ENCODE assay signal across 22 cellular contexts in genomic region chr10:22285130-22285529, GRCh38. TPM values are rescaled to one million over a fixed set of nuclear protein-coding genes. Genes with fewer than 3 reads are reported as not detected.
A peak's percentile ranks its signal among the peaks of the same experiment; 100 is the strongest.
DNase-seq lines count a peak whose midpoint lies in the region; ATAC-seq, FAIRE-seq and TF ChIP-seq lines count a peak whose summit lies in the region.
"Had no signal": no experiment of that assay in that cellular context is flagged by ENCODE, and none has a peak within 500 bp of the region (broad histone marks: within the 10 kb centered on the region; RNA-seq: fewer than 3 reads in every experiment).

No MANE protein-coding gene starts in this region.

- H3K23ac ChIP-seq in neuronal stem cell (ENCODE audit: low read depth, low read length, poor library complexity): no peak overlapping the region

- ATAC-seq in right lobe of liver: no peak
- no peak for ATAC-seq in GM19397 (IDR thresholded peaks at IDR 0.05; ENCODE audit: unreplicated experiment)
- no peak for ATAC-seq in mucosa of descending colon

- DNase-seq in DMS 273 treated with DMSO at 0.1 percent for 48 hours (lab: John Stamatoyannopoulos, UW): peak; percentile 16
- peak; percentile 62 for DNase-seq in LNCaP clone FGC (ENCODE audit: low read depth)
- no peak for DNase-seq in bronchial epithelial cell (ENCODE audit: low read depth)
- DNase-seq in neuronal stem cell (ENCODE audit: low spot score): no peak
- DNase-seq in right lobe of liver: no peak
- no peak for DNase-seq in mucosa of descending colon
- DNase-seq: Caco-2; CD4-positive, CD25-positive, alpha-beta regulatory T cell; DMS153; GOT3; HCEC 1CT; KG1; NCI-H1105; NCI-H146; NCI-H2081 treated with DMSO at 0.1 percent for 48 hours; NCI-H2171 treated with DMSO at 0.1 percent for 48 hours; NCI-H510A; NK-92 treated with Interleukin-12 subunit alpha and Interleukin-12 subunit beta, amount 100 ng/mL, for 24 hours had no signal

- no peaks in the 10 kb centered on the region for H3K79me1 ChIP-seq in neuronal stem cell (ENCODE audit: low read depth, low read length)

- no peak overlapping the region for H3K9ac ChIP-seq in neuronal stem cell (ENCODE audit: low read depth, low read length, poor library complexity)

- no peaks in the 10 kb centered on the region for H3K4me1 ChIP-seq in neuronal stem cell (ENCODE audit: control insufficient read depth in 2 of 2, insufficient read depth in 1 of 2, low read depth in 1 of 2, low read length in 2 of 2)
- no peaks in the 10 kb centered on the region for H3K4me1 ChIP-seq in right lobe of liver
- no peaks in the 10 kb centered on the region for H3K4me1 ChIP-seq in mucosa of descending colon (ENCODE audit: low read depth)
- H3K4me1 ChIP-seq: Caco-2 had no signal

- no peak overlapping the region for H2BK5ac ChIP-seq in neuronal stem cell (ENCODE audit: low read length)

- H3K36me3 ChIP-seq in bronchial epithelial cell (ENCODE audit: control insufficient read depth, insufficient read depth, low read length) (no peaks in the 10 kb centered on the region), neuronal stem cell (replicated peaks in 1 of 2; ENCODE audit: control insufficient read depth in 2 of 2, insufficient read depth in 2 of 2, low read length in 2 of 2) (no peaks in the 10 kb centered on the region), right lobe of liver (no peaks in the 10 kb centered on the region), mucosa of descending colon (ENCODE audit: low read depth) (no peaks in the 10 kb centered on the region)

- WGBS in neuronal stem cell (ENCODE audit: extremely low coverage in 2 of 2, insufficient read length in 2 of 2, insufficient replicate concordance in 1 of 2), 2 donors: no CpG with 5 or more reads among the region's 3 CpGs
- WGBS in right lobe of liver (ENCODE audit: insufficient coverage, low coverage, low lambda C conversion rate, missing lambda C conversion rate): 57% methylated on average over 3 of the region's 3 CpGs

- no peak overlapping the region for H2BK120ac ChIP-seq in neuronal stem cell (ENCODE audit: low read depth, low read length)

- no peak overlapping the region for H3K14ac ChIP-seq in neuronal stem cell (ENCODE audit: low read length)

- no peak overlapping the region for H2AFZ ChIP-seq in neuronal stem cell (ENCODE audit: low read length)

- no peak overlapping the region for H3K4ac ChIP-seq in neuronal stem cell (ENCODE audit: low read length)

- no peaks in the 10 kb centered on the region for H3K9me3 ChIP-seq in neuronal stem cell (replicated peaks in 1 of 2; ENCODE audit: control insufficient read depth in 2 of 2, insufficient read depth in 1 of 2, low read depth in 1 of 2, low read length in 2 of 2)
- no peaks in the 10 kb centered on the region for H3K9me3 ChIP-seq in right lobe of liver
- H3K9me3 ChIP-seq in mucosa of descending colon: no peaks in the 10 kb centered on the region
- H3K9me3 ChIP-seq: Caco-2 had no signal

- H3K27me3 ChIP-seq in bronchial epithelial cell (ENCODE audit: control insufficient read depth, insufficient read depth, low read length): no peaks in the 10 kb centered on the region
- H3K27me3 ChIP-seq in neuronal stem cell (ENCODE audit: control insufficient read depth in 3 of 3, insufficient read depth in 3 of 3, low read depth in 1 of 3, low read length in 3 of 3): no peaks in the 10 kb centered on the region
- no peaks in the 10 kb centered on the region for H3K27me3 ChIP-seq in right lobe of liver

- H2BK15ac ChIP-seq in neuronal stem cell (ENCODE audit: low read length): no peak overlapping the region

- H3K27ac ChIP-seq in neuronal stem cell (replicated peaks; ENCODE audit: low read length) (no peak overlapping the region), right lobe of liver (no peak overlapping the region)
- H3K27ac ChIP-seq: RWPE1 had no signal

- H2AK5ac ChIP-seq in neuronal stem cell (ENCODE audit: low read depth, low read length): no peak overlapping the region

- no peak overlapping the region for H4K8ac ChIP-seq in neuronal stem cell (ENCODE audit: low read depth, low read length)

- no peak for TF ChIP-seq POLR2A in right lobe of liver (IDR thresholded peaks at IDR 0.05)

- intact Hi-C loops in right lobe of liver (cut with DNase I): no loop called here
- intact Hi-C loops in mucosa of descending colon (cut with DNase I, micrococcal nuclease): no loop called here

- no peak overlapping the region for H2BK12ac ChIP-seq in neuronal stem cell (ENCODE audit: low read length)

- FAIRE-seq in bronchial epithelial cell (lab: Jason Lieb, UNC): peak; percentile 7
- FAIRE-seq: GM12892, GM18507 had no signal

- TF ChIP-seq CTCF in LNCaP clone FGC (IDR thresholded peaks at IDR 0.05; ENCODE audit: control insufficient read depth, extremely low read depth, insufficient read depth): no peak
- no peak for TF ChIP-seq CTCF in bronchial epithelial cell (IDR thresholded peaks at IDR 0.05; ENCODE audit: insufficient read depth, low read length, severe bottlenecking)
- no peak for TF ChIP-seq CTCF in right lobe of liver (IDR thresholded peaks at IDR 0.05)
- TF ChIP-seq CTCF in mucosa of descending colon (IDR thresholded peaks at IDR 0.05): no peak

- peak overlapping the region; percentile 95 for H4K91ac ChIP-seq in neuronal stem cell (ENCODE audit: low read depth, low read length, poor library complexity)

- no peak overlapping the region for H3K18ac ChIP-seq in neuronal stem cell (ENCODE audit: low read length)

- H3K4me3 ChIP-seq in LNCaP clone FGC (ENCODE audit: low read depth, low read length): no peak overlapping the region
- no peak overlapping the region for H3K4me3 ChIP-seq in bronchial epithelial cell (ENCODE audit: low read depth, low read length)
- no peak overlapping the region for H3K4me3 ChIP-seq in neuronal stem cell (ENCODE audit: low read length in 2 of 2)
- no peak overlapping the region for H3K4me3 ChIP-seq in right lobe of liver
- H3K4me3 ChIP-seq in mucosa of descending colon: no peak overlapping the region

- no peak overlapping the region for H3K4me2 ChIP-seq in neuronal stem cell (ENCODE audit: insufficient read depth, low read length, poor library complexity, severe bottlenecking)

RNA-seq across cellular contexts. Expression of gene COMMD3, which starts 31.1 kb away (rescaled TPM):
- 32.9 and 37.3 TPM in 2 replicates for total RNA-seq in bronchial epithelial cell
- 26.6 TPM for polyA plus RNA-seq in neuronal stem cell (2013, experiment 1 of 2)
- 25.4 TPM for polyA plus RNA-seq in neuronal stem cell (2013, experiment 2 of 2)
- 10 to 100 TPM; 23.2 to 39.0 (median 32.0) TPM for total RNA-seq in right lobe of liver
- total RNA-seq in mucosa of descending colon: 10 to 100 TPM; 48.4 to 56.5 (median 51.2) TPM

RNA-seq across cellular contexts. Expression of gene BMI1, which starts 35.8 kb away (rescaled TPM):
- total RNA-seq in bronchial epithelial cell (20.4 and 35.5 TPM in 2 replicates), right lobe of liver (10 to 100 TPM; 23.7 to 36.6 (median 27.8) TPM), mucosa of descending colon (10 to 100 TPM; 26.6 to 76.6 (median 28.7) TPM)
- polyA plus RNA-seq in neuronal stem cell (2013, experiment 1 of 2): 17.2 TPM
- 18.6 TPM for polyA plus RNA-seq in neuronal stem cell (2013, experiment 2 of 2)

Comparison
In these comparisons a context has a peak if more than half of its experiments do, and no peak if none do; other contexts are left out.
1. DNase-seq: peak in DMS 273 treated with DMSO at 0.1 percent for 48 hours (single experiment) and LNCaP clone FGC (single experiment); none in bronchial epithelial cell (single experiment), neuronal stem cell (single experiment), right lobe of liver (0 of 3) and mucosa of descending colon (0 of 3).